21 cellular contexts compared by ENCODE assay signal in the genomic region with DNA sequence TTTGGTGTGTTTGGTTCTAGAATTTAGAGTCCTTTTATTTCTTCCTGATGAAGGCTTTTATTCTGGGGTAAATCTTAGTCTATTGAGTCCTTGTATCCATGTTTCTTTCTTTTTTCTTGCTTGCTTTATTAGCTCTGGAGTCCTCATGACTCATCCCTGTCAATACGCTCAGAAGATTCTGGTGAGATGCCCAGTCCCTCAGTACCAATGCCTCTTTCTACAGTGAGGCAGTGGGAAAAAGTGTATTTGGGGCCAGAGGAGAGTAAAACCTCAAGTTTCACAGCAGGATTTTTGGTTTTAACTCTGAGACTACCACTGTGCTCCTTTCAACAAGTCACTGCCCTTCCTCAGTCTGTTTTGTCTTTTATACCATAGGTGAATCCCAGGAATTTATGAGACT.
DNase-seq lines count a peak whose midpoint lies in the region; ATAC-seq lines count a peak whose summit lies in the region.
"Had no signal": no experiment of that assay in that cellular context is flagged by ENCODE, and none has a peak within 500 bp of the region (broad histone marks: within the 10 kb centered on the region; RNA-seq: fewer than 3 reads in every experiment).

No MANE protein-coding gene starts in this region.

- H3K27ac Mint-ChIP-seq in activated CD4-positive, alpha-beta T cell treated with anti-CD3 and anti-CD28 coated beads for 36 hours = no peak overlapping the region
- no peak overlapping the region for H3K27ac Mint-ChIP-seq in activated CD4-positive, alpha-beta T cell treated with anti-CD3 and anti-CD28 coated beads, Interleukin-2, amount 10 ng/mL, durations not matched to agents 24 days and 14 days
- H3K27ac Mint-ChIP-seq: activated naive CD4-positive, alpha-beta T cell treated with anti-CD3 and anti-CD28 coated beads for 36 hours; activated T-cell treated with anti-CD3 and anti-CD28 coated beads, Interleukin-2, amount 50 U/mL, for 72 hours had no signal

- no peak for ATAC-seq in activated CD4-positive, alpha-beta T cell treated with anti-CD3 and anti-CD28 coated beads for 36 hours
- ATAC-seq: A549; activated T-cell treated with anti-CD3 and anti-CD28 coated beads, Interleukin-2, amount 50 U/mL, for 72 hours; gastrocnemius medialis; K562 had no signal

- H3K4me3 Mint-ChIP-seq in activated CD4-positive, alpha-beta T cell treated with anti-CD3 and anti-CD28 coated beads for 36 hours = no peak overlapping the region
- H3K4me3 Mint-ChIP-seq in activated CD4-positive, alpha-beta T cell treated with anti-CD3 and anti-CD28 coated beads, Interleukin-2, amount 10 ng/mL, durations not matched to agents 24 days and 14 days = no peak overlapping the region
- H3K4me3 Mint-ChIP-seq: activated naive CD4-positive, alpha-beta T cell treated with anti-CD3 and anti-CD28 coated beads for 36 hours; activated T-cell treated with anti-CD3 and anti-CD28 coated beads, Interleukin-2, amount 50 U/mL, for 72 hours had no signal

- intact Hi-C loops in activated CD4-positive, alpha-beta T cell treated with anti-CD3 and anti-CD28 coated beads for 36 hours (cut with DNase I, micrococcal nuclease) = no loop called here
- intact Hi-C loops in activated CD4-positive, alpha-beta T cell treated with anti-CD3 and anti-CD28 coated beads, Interleukin-2, amount 10 ng/mL, durations not matched to agents 24 days and 14 days (cut with micrococcal nuclease) = no loop called here

- no peaks in the 10 kb centered on the region for H3K27me3 Mint-ChIP-seq in activated CD4-positive, alpha-beta T cell treated with anti-CD3 and anti-CD28 coated beads for 36 hours
- H3K27me3 Mint-ChIP-seq in activated CD4-positive, alpha-beta T cell treated with anti-CD3 and anti-CD28 coated beads, Interleukin-2, amount 10 ng/mL, durations not matched to agents 24 days and 14 days = no peaks in the 10 kb centered on the region

- H3K4me1 Mint-ChIP-seq in activated CD4-positive, alpha-beta T cell treated with anti-CD3 and anti-CD28 coated beads for 36 hours = no peaks in the 10 kb centered on the region
- H3K4me1 Mint-ChIP-seq in activated CD4-positive, alpha-beta T cell treated with anti-CD3 and anti-CD28 coated beads, Interleukin-2, amount 10 ng/mL, durations not matched to agents 24 days and 14 days = no peaks in the 10 kb centered on the region

- POLR2A ChIA-PET in activated CD4-positive, alpha-beta T cell treated with anti-CD3 and anti-CD28 coated beads for 36 hours (lab: Charles Lee) = no interaction called here

- peak; percentile 33 for DNase-seq in AG08395 (ENCODE audit: low spot score)
- peak; percentile 46 for DNase-seq in HT-29 (ENCODE audit: low spot score)
- peak; percentile 74 for DNase-seq in astrocyte of the hippocampus (ENCODE audit: low read depth, low spot score)
- peak; percentile 11 for DNase-seq in kidney tubule cell (ENCODE audit: low spot score)
- DNase-seq in activated CD4-positive, alpha-beta T cell treated with anti-CD3 and anti-CD28 coated beads for 36 hours = no peak
- DNase-seq in activated CD4-positive, alpha-beta T cell treated with anti-CD3 and anti-CD28 coated beads, Interleukin-2, amount 10 ng/mL, durations not matched to agents 24 days and 14 days = no peak
- no peak for DNase-seq in DMS153 treated with DMSO at 0.1 percent for 48 hours (lab: John Stamatoyannopoulos, UW; ENCODE audit: unreplicated experiment)
- DNase-seq in NCI-H128 (lab: John Stamatoyannopoulos, UW; ENCODE audit: unreplicated experiment) = no peak
- DNase-seq: activated naive CD4-positive, alpha-beta T cell treated with anti-CD3 and anti-CD28 coated beads for 36 hours; activated T-cell treated with anti-CD3 and anti-CD28 coated beads, Interleukin-2, amount 50 U/mL, for 72 hours; amniotic stem cell; caudate nucleus; gastrocnemius medialis; HCEC 1CT; NCI-H187; SHP77 treated with DMSO at 0.1 percent for 48 hours; spleen; stimulated activated CD4-positive, alpha-beta T cell treated with anti-CD3 and anti-CD28 coated beads, Interleukin-4, amount 100 ng/mL, for 1 hour; stimulated activated naive CD4-positive, alpha-beta T cell treated with Interleukin-2 at 50 U/mL for 16 hours had no signal

- peaks cover 4% of the 10 kb centered on the region for H3K9me3 Mint-ChIP-seq in activated CD4-positive, alpha-beta T cell treated with anti-CD3 and anti-CD28 coated beads for 36 hours (ENCODE audit: low read depth)
- no peaks in the 10 kb centered on the region for H3K9me3 Mint-ChIP-seq in activated CD4-positive, alpha-beta T cell treated with anti-CD3 and anti-CD28 coated beads, Interleukin-2, amount 10 ng/mL, durations not matched to agents 24 days and 14 days
- H3K9me3 Mint-ChIP-seq: activated naive CD4-positive, alpha-beta T cell treated with anti-CD3 and anti-CD28 coated beads for 36 hours had no signal

- no peaks in the 10 kb centered on the region for H3K36me3 Mint-ChIP-seq in activated CD4-positive, alpha-beta T cell treated with anti-CD3 and anti-CD28 coated beads for 36 hours (ENCODE audit: low read depth)
- H3K36me3 Mint-ChIP-seq in activated CD4-positive, alpha-beta T cell treated with anti-CD3 and anti-CD28 coated beads, Interleukin-2, amount 10 ng/mL, durations not matched to agents 24 days and 14 days (ENCODE audit: low read depth) = no peaks in the 10 kb centered on the region

- CTCF ChIA-PET in activated CD4-positive, alpha-beta T cell treated with anti-CD3 and anti-CD28 coated beads for 36 hours (lab: Charles Lee) = no interaction called here

Comparison
In these comparisons a context has a peak if more than half of its experiments do, and no peak if none do; other contexts are left out.
1. DNase-seq: peak in AG08395 (single experiment), HT-29 (single experiment), astrocyte of the hippocampus (single experiment) and kidney tubule cell (single experiment); none in activated CD4-positive, alpha-beta T cell treated with anti-CD3 and anti-CD28 coated beads for 36 hours (single experiment), activated CD4-positive, alpha-beta T cell treated with anti-CD3 and anti-CD28 coated beads, Interleukin-2, amount 10 ng/mL, durations not matched to agents 24 days and 14 days (single experiment), DMS153 treated with DMSO at 0.1 percent for 48 hours (single experiment) and NCI-H128 (single experiment).